ENCODE assay signal across 4 cellular contexts in genomic region chr7:72960029-72960428, GRCh38. TPM values are rescaled to one million over a fixed set of nuclear protein-coding genes. Genes with fewer than 3 reads are reported as not detected.
"Had no signal": no experiment of that assay in that cellular context is flagged by ENCODE, and none has a peak within 500 bp of the region (broad histone marks: within the 10 kb centered on the region; RNA-seq: fewer than 3 reads in every experiment).

No MANE protein-coding gene starts in this region.

RNA-seq across cellular contexts. Expression of gene TRIM74, which starts 9.2 kb away (rescaled TPM):
- total RNA-seq: epithelial cell of proximal tubule, fibroblast of lung, smooth muscle cell, vagina had no signal
- polyA plus RNA-seq: fibroblast of lung had no signal
